Comparison of ENCODE assay signal across 27 cellular contexts in the genomic region with DNA sequence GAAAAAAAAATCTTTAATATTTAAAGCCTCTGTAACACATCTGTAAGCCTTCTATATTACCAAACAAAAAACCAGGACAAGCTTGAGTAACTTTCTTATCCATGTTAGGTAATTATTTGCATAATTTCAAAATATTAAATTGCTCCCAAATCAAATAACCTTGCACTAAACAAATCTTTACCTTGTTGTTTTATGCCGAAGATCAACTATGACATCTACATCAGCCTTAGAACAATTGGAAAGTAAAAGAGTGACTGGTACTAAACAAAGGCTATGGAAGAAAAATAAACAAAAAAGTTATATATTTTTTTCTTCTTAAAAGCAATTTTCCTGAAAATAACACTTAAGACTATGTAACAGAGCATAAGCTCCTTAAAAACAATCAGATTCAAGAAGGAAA.
"Had no signal": no experiment of that assay in that cellular context is flagged by ENCODE, and none has a peak within 500 bp of the region (broad histone marks: within the 10 kb centered on the region; RNA-seq: fewer than 3 reads in every experiment).

No MANE protein-coding gene starts in this region.

- H3K27ac ChIP-seq: stomach, suprapubic skin, testis, thoracic aorta, thyroid gland, tibial artery, tibial nerve, transverse colon, upper lobe of left lung, upper lobe of right lung, uterus, vagina had no signal

- ATAC-seq: stimulated activated effector memory CD8-positive, alpha-beta T cell treated with anti-CD3 and anti-CD28 coated beads, Interleukin-12 subunit alpha, Interleukin-12 subunit beta, amount 100 ng/mL, for 72 hours; stimulated activated memory B cell treated with anti-CD40 and anti-IgM and Interleukin-4, amounts not matched to agents 10 μg/mL and 1 μg/mL and 100 μg/mL, for 72 hours; stimulated activated naive B cell treated with anti-CD40 and anti-IgM and Interleukin-4, amounts not matched to agents 10 μg/mL and 1 μg/mL and 100 μg/mL, for 72 hours; stimulated activated naive CD8-positive, alpha-beta T cell treated with anti-CD3 and anti-CD28 coated beads, Interleukin-15, amount 100 ng/mL, for 72 hours; stimulated activated naive CD8-positive, alpha-beta T cell treated with anti-CD3 and anti-CD28 coated beads, Interleukin-15, Interleukin-2, amounts not matched to agents 100 U/mL and 50 U/mL, for 24 hours; upper lobe of right lung had no signal

- H3K4me1 ChIP-seq: stomach, suprapubic skin, testis, thyroid gland, tibial artery, tibial nerve, transverse colon, upper lobe of left lung, upper lobe of right lung, uterus, vagina had no signal

- H3K9me3 ChIP-seq: suprapubic skin, testis, thoracic aorta, thyroid gland, tibial artery, transverse colon, upper lobe of left lung, upper lobe of right lung, uterus, vagina had no signal

- H3K4me3 ChIP-seq: stomach, suprapubic skin, testis, thoracic aorta, thyroid gland, tibial artery, tibial nerve, transverse colon, upper lobe of left lung, upper lobe of right lung, uterus, vagina had no signal

- FAIRE-seq: urothelium cell line had no signal

- H3K27me3 ChIP-seq: stomach, suprapubic skin, testis, thyroid gland, tibial artery, tibial nerve, transverse colon, upper lobe of left lung, upper lobe of right lung, uterus, vagina had no signal

- DNase-seq: stimulated activated CD4-positive, alpha-beta T cell treated with anti-CD3 and anti-CD28 coated beads, Interleukin-2, amount 100 ng/mL, for 48 hours; stimulated activated CD4-positive, alpha-beta T cell treated with anti-CD3 and anti-CD28 coated beads, Interleukin-4, amount 100 ng/mL, for 1 hour; stimulated activated CD4-positive, alpha-beta T cell treated with anti-CD3 and anti-CD28 coated beads, Interleukin-4, amount 100 ng/mL, for 24 hours; stimulated activated CD4-positive, alpha-beta T cell treated with anti-CD3 and anti-CD28 coated beads, Interleukin-4, amount 100 ng/mL, for 4 hours; stimulated activated CD8-positive, alpha-beta memory T cell treated with anti-CD3 and anti-CD28 coated beads, Interleukin-4, amount 100 ng/mL, for 48 hours; stimulated activated naive B cell treated with anti-CD40 and anti-IgM and Interleukin-4, amounts not matched to agents 10 μg/mL and 1 μg/mL and 100 μg/mL, for 72 hours; stimulated activated naive CD4-positive, alpha-beta T cell; stimulated activated naive CD4-positive, alpha-beta T cell treated with Interleukin-2 at 50 U/mL for 16 hours; stimulated activated naive CD8-positive, alpha-beta T cell treated with anti-CD3 and anti-CD28 coated beads, Interleukin-15, amount 100 ng/mL, for 72 hours; stimulated activated naive CD8-positive, alpha-beta T cell treated with anti-CD3 and anti-CD28 coated beads, Interleukin-15, Interleukin-2, amounts not matched to agents 100 U/mL and 50 U/mL, for 24 hours; stomach; substantia nigra; testis; thyroid gland; tibial artery; transverse colon; trophoblast cell; upper lobe of left lung; upper lobe of right lung; uterus had no signal

- H3K36me3 ChIP-seq: uterus had no signal
